22 cellular contexts compared by ENCODE assay signal in the genomic region with DNA sequence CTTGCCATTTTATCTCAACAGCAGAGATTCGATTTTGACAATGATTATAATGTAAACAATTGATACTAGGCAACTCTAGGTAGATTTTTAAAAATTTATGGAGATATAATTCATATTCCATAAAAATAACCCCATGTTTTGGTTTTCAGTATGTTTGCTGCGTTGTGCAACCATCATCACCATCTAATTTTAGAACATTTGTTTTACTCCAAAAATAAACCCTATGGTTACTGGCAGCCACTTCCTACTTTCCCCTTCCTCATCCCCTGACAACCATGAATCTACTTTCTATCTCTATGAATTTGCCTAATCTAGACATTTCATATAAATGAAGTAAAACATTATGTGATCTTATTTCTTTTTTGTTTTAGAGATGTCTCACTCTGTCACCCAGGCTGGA.
"Had no signal": no experiment of that assay in that cellular context is flagged by ENCODE, and none has a peak within 500 bp of the region (broad histone marks: within the 10 kb centered on the region; RNA-seq: fewer than 3 reads in every experiment).

No MANE protein-coding gene starts in this region.

- ATAC-seq: activated T-cell treated with anti-CD3 and anti-CD28 coated beads, Interleukin-2, amount 50 U/mL, for 72 hours; foreskin keratinocyte; naive thymus-derived CD8-positive, alpha-beta T cell; sciatic nerve had no signal

- H2AFZ ChIP-seq: hepatocyte had no signal

- H3K9me3 ChIP-seq: breast epithelium, left ventricle myocardium inferior, thoracic aorta had no signal

- H3K27me3 ChIP-seq: breast epithelium, foreskin keratinocyte, hepatocyte had no signal

- DNase-seq: activated CD4-positive, alpha-beta T cell treated with anti-CD3 and anti-CD28 coated beads for 4 hours; activated CD4-positive, alpha-beta T cell treated with anti-CD3 and anti-CD28 coated beads, Interleukin-2, amount 50 U/mL, for 48 hours; activated CD4-positive, CD25-positive, alpha-beta regulatory T cell; activated effector memory CD4-positive, alpha-beta T cell treated with Interleukin-2 at 50 U/mL for 16 hours; activated naive CD4-positive, alpha-beta T cell treated with anti-CD3 and anti-CD28 coated beads for 36 hours; activated naive CD8-positive, alpha-beta T cell treated with anti-CD3 and anti-CD28 coated beads, Interleukin-2, amount 10 ng/mL, durations not matched to agents 7 days and 5 days; activated T-cell treated with anti-CD3 and anti-CD28 coated beads, Interleukin-2, amount 50 U/mL, for 72 hours; amniotic stem cell; effector memory CD4-positive, alpha-beta T cell; foreskin keratinocyte; immature natural killer cell; left ventricle myocardium inferior; naive thymus-derived CD8-positive, alpha-beta T cell; stimulated activated CD4-positive, alpha-beta T cell treated with anti-CD3 and anti-CD28 coated beads, Interleukin-15, amount 100 ng/mL, for 24 hours; stimulated activated CD4-positive, alpha-beta T cell treated with anti-CD3 and anti-CD28 coated beads, Interleukin-2, amount 100 ng/mL, for 48 hours; stimulated activated CD8-positive, alpha-beta memory T cell treated with anti-CD3 and anti-CD28 coated beads, Interleukin-4, amount 100 ng/mL, for 48 hours; stimulated activated naive CD4-positive, alpha-beta T cell had no signal

- H3K4me2 ChIP-seq: hepatocyte, smooth muscle cell had no signal

- H3K27ac ChIP-seq: breast epithelium, foreskin keratinocyte, hepatocyte, left ventricle myocardium inferior, thoracic aorta had no signal

- H3K36me3 ChIP-seq: breast epithelium, left ventricle myocardium inferior, thoracic aorta had no signal

- H3K79me2 ChIP-seq: hepatocyte had no signal

- H3K4me3 ChIP-seq: breast epithelium, hepatocyte, left ventricle myocardium inferior, smooth muscle cell, thoracic aorta had no signal
